In genomic region chr6:163443985-163444553, GRCh38 we compare ENCODE assay signal across 2 cellular contexts.
TF ChIP-seq lines count a peak whose summit lies in the region.

No MANE protein-coding gene starts in this region.

TF ChIP-seq in HCT116, 20 proteins besides CTCF, POLR2A, EP300 and RAD21 (continued from another document):
- no peak for TF ChIP-seq ZBTB33 (IDR thresholded peaks at IDR 0.05; ENCODE audit: extremely low read depth, insufficient replicate concordance, low read length)
- TF ChIP-seq SP1 (IDR thresholded peaks at IDR 0.05; ENCODE audit: low read depth), result no peak
TF ChIP-seq in HCT116: peak in this region for 0.

TF ChIP-seq in WTC11, 78 proteins besides CTCF, POLR2A, EP300 and RAD21 (continued from another document):
- TF ChIP-seq ZNF281 (CRISPR knock-in tag; IDR thresholded peaks at IDR 0.05) (no peak), GABPB1 (CRISPR knock-in tag; IDR thresholded peaks at IDR 0.05) (no peak), IRF1 (CRISPR knock-in tag; IDR thresholded peaks at IDR 0.05) (no peak), AR (CRISPR knock-in tag; IDR thresholded peaks at IDR 0.05) (no peak), ATF1 (CRISPR knock-in tag; IDR thresholded peaks at IDR 0.05) (no peak), GRHL2 (CRISPR knock-in tag; IDR thresholded peaks at IDR 0.05; ENCODE audit: insufficient replicate concordance, severe bottlenecking) (no peak), FOXK1 (CRISPR knock-in tag; IDR thresholded peaks at IDR 0.05) (no peak), SMAD4 (CRISPR knock-in tag; IDR thresholded peaks at IDR 0.05) (no peak), NR1H2 (CRISPR knock-in tag; IDR thresholded peaks at IDR 0.05) (no peak), NFE2L1 (CRISPR knock-in tag; IDR thresholded peaks at IDR 0.05) (no peak), ZNF416 (CRISPR knock-in tag; IDR thresholded peaks at IDR 0.05) (no peak), CREM (CRISPR knock-in tag; IDR thresholded peaks at IDR 0.05) (no peak), ATF6 (CRISPR knock-in tag; IDR thresholded peaks at IDR 0.05) (no peak), PRDM15 (CRISPR knock-in tag; IDR thresholded peaks at IDR 0.05) (no peak), ZNF232 (CRISPR knock-in tag; IDR thresholded peaks at IDR 0.05) (no peak)
TF ChIP-seq in WTC11: peak in this region for 0.
